1 cellular context compared by ENCODE assay signal in the genomic region with DNA sequence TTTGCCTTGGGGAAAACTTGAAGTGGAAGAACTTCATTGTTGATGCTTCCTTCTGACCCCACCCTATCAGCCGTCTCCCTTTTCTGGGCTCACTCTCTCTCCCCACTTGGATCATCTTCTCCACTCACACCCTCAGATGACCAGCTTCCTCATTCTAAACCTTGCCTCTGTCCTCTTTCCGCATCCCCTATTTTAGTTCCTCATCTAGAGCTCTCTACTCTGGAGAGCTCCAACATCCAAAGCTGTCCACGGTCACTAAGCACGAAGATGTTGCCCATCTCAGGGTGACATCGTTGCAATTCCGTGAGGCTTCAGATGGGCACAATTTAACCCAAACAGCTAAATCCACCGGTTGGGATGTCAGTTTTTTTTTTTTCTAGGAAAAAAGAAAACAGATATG.
TF ChIP-seq lines count a peak whose summit lies in the region.

No MANE protein-coding gene starts in this region.

TF ChIP-seq in HEK293, 187 proteins besides CTCF, POLR2A, EP300 and RAD21 (continued from another document):
- TF ChIP-seq, protein P1, sequence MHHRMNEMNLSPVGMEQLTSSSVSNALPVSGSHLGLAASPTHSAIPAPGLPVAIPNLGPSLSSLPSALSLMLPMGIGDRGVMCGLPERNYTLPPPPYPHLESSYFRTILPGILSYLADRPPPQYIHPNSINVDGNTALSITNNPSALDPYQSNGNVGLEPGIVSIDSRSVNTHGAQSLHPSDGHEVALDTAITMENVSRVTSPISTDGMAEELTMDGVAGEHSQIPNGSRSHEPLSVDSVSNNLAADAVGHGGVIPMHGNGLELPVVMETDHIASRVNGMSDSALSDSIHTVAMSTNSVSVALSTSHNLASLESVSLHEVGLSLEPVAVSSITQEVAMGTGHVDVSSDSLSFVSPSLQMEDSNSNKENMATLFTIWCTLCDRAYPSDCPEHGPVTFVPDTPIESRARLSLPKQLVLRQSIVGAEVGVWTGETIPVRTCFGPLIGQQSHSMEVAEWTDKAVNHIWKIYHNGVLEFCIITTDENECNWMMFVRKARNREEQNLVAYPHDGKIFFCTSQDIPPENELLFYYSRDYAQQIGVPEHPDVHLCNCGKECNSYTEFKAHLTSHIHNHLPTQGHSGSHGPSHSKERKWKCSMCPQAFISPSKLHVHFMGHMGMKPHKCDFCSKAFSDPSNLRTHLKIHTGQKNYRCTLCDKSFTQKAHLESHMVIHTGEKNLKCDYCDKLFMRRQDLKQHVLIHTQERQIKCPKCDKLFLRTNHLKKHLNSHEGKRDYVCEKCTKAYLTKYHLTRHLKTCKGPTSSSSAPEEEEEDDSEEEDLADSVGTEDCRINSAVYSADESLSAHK (tag by site-specific recombination; IDR thresholded peaks at IDR 0.05), result no peak
- no peak for TF ChIP-seq ZNF426 (tag by site-specific recombination; IDR thresholded peaks at IDR 0.05)
- TF ChIP-seq OSR2 (tag by site-specific recombination; IDR thresholded peaks at IDR 0.05), result no peak
